1 cellular context compared by ENCODE assay signal in genomic region chr1:50527987-50528320, GRCh38.
TF ChIP-seq lines count a peak whose summit lies in the region.

No MANE protein-coding gene starts in this region.

TF ChIP-seq in HepG2, 621 proteins besides CTCF, POLR2A, EP300 and RAD21 (continued from another document):
- TF ChIP-seq ZNF770 (CRISPR knock-in tag; IDR thresholded peaks at IDR 0.05) (peak; percentile 96), ZNF280D (CRISPR knock-in tag; IDR thresholded peaks at IDR 0.05) (0 out of 2 replicates have a peak, but pooled peaks have one; percentile 60)
